ENCODE assay signal across 9 cellular contexts in genomic region chrX:14032383-14032782, GRCh38. TPM values are rescaled to one million over a fixed set of nuclear protein-coding genes. Genes with fewer than 3 reads are reported as not detected.
DNase-seq lines count a peak whose midpoint lies in the region; ATAC-seq lines count a peak whose summit lies in the region.
"Had no signal": no experiment of that assay in that cellular context is flagged by ENCODE, and none has a peak within 500 bp of the region (broad histone marks: within the 10 kb centered on the region; RNA-seq: fewer than 3 reads in every experiment).

No MANE protein-coding gene starts in this region.

- no peaks in the 10 kb centered on the region for H3K27me3 ChIP-seq in SJCRH30

- H3K27ac Mint-ChIP-seq in activated naive CD8-positive, alpha-beta T cell = peak overlapping the region; percentile 22

- H3K4me3 ChIP-seq in Jurkat, Clone E6-1 (ENCODE audit: low read length) = no peak overlapping the region
- H3K4me3 ChIP-seq in SJCRH30 = no peak overlapping the region

- DNase-seq in Caki2 (ENCODE audit: low read depth) = peak; percentile 32
- DNase-seq in Jurkat, Clone E6-1 (ENCODE audit: low read depth, low spot score) = peak; percentile 55
- peak; percentile 47 to 83 for DNase-seq in SJCRH30
- DNase-seq in hepatic stellate cell (ENCODE audit: low spot score) = peak; percentile 43
- peak; percentile 17 for DNase-seq in stimulated activated CD4-positive, alpha-beta T cell treated with anti-CD3 and anti-CD28 coated beads, Interleukin-12 subunit alpha, Interleukin-12 subunit beta, amount 100 ng/mL, for 24 hours (ENCODE audit: low read depth in 2 of 2)
- DNase-seq in NCI-H187 treated with DMSO at 0.1 percent for 48 hours (lab: John Stamatoyannopoulos, UW) = no peak

- H3K36me3 ChIP-seq in SJCRH30 = no peaks in the 10 kb centered on the region

- H3K9me3 ChIP-seq in SJCRH30 (replicated peaks) = no peaks in the 10 kb centered on the region

- peaks cover 20% of the 10 kb centered on the region for H3K4me1 Mint-ChIP-seq in activated naive CD8-positive, alpha-beta T cell (ENCODE audit: low read depth)

- H3K36me3 Mint-ChIP-seq in activated naive CD8-positive, alpha-beta T cell = no peaks in the 10 kb centered on the region
- H3K36me3 Mint-ChIP-seq: activated naive CD4-positive, alpha-beta T cell treated with anti-CD3 and anti-CD28 coated beads, Interleukin-2, amount 50 U/mL, for 72 hours had no signal

- H3K4me3 Mint-ChIP-seq in activated naive CD8-positive, alpha-beta T cell = no peak overlapping the region

- H3K4me1 ChIP-seq in SJCRH30 = peaks cover 6% of the 10 kb centered on the region

- in situ Hi-C loops in Caki2 (cut with HindIII; ENCODE audit: low pct_unique_long_range_greater_than_20kb, low sequenced_read_pairs) = no loop called here

- H3K27me3 Mint-ChIP-seq in activated naive CD8-positive, alpha-beta T cell = peaks cover 6% of the 10 kb centered on the region

- H3K9me3 Mint-ChIP-seq in activated naive CD8-positive, alpha-beta T cell (ENCODE audit: low read depth) = no peaks in the 10 kb centered on the region
- H3K9me3 Mint-ChIP-seq: activated naive CD4-positive, alpha-beta T cell treated with anti-CD3 and anti-CD28 coated beads, Interleukin-2, amount 50 U/mL, for 72 hours had no signal

- no peak for ATAC-seq in GM19467 (IDR thresholded peaks at IDR 0.05; ENCODE audit: unreplicated experiment)
- ATAC-seq: activated naive CD4-positive, alpha-beta T cell treated with anti-CD3 and anti-CD28 coated beads, Interleukin-2, amount 50 U/mL, for 72 hours had no signal

- no peak overlapping the region for H3K27ac ChIP-seq in SJCRH30

RNA-seq across cellular contexts. Expression of gene GEMIN8, which starts 2.7 kb away (rescaled TPM):
- 9.5 and 18.7 TPM in 2 replicates for total RNA-seq in Caki2 (2014; rRNA removed; shearing (Covaris generic); ENCODE audit: low replicate concordance)
- 23.1 TPM for polyA plus RNA-seq in Jurkat, Clone E6-1 (2012; ENCODE audit: insufficient read depth, insufficient read length)
- total RNA-seq in SJCRH30 (2014; rRNA removed; shearing (Covaris generic)) = 9.5 and 11.7 TPM in 2 replicates
